In genomic region chr15:36911322-36911944, GRCh38 we compare ENCODE assay signal across 13 cellular contexts.
DNase-seq lines count a peak whose midpoint lies in the region; ATAC-seq and TF ChIP-seq lines count a peak whose summit lies in the region.
"Had no signal": no experiment of that assay in that cellular context is flagged by ENCODE, and none has a peak within 500 bp of the region (broad histone marks: within the 10 kb centered on the region; RNA-seq: fewer than 3 reads in every experiment).

No MANE protein-coding gene starts in this region.

- CTCF ChIA-PET in activated naive CD4-positive, alpha-beta T cell treated with anti-CD3 and anti-CD28 coated beads, Interleukin-2, amount 10 ng/mL, durations not matched to agents 7 days and 5 days (lab: Charles Lee): no interaction called here

- H3K4me3 ChIP-seq in cardiac fibroblast (replicated peaks in 1 of 2; ENCODE audit: low read depth in 2 of 2, low read length in 2 of 2): no peak overlapping the region
- H3K4me3 ChIP-seq in retinal pigment epithelial cell (ENCODE audit: low read length): no peak overlapping the region
- H3K4me3 ChIP-seq: A549, lung had no signal

- no peaks in the 10 kb centered on the region for H3K9me3 Mint-ChIP-seq in activated naive CD4-positive, alpha-beta T cell treated with anti-CD3 and anti-CD28 coated beads, Interleukin-2, amount 10 ng/mL, durations not matched to agents 7 days and 5 days
- H3K9me3 Mint-ChIP-seq: activated B cell treated with CpG ODN at 0.5 μM for 24 hours; activated T-cell treated with anti-CD3 and anti-CD28 coated beads, Interleukin-2, amount 50 U/mL, for 4 hours had no signal

- no peaks in the 10 kb centered on the region for H3K27me3 Mint-ChIP-seq in activated naive CD4-positive, alpha-beta T cell treated with anti-CD3 and anti-CD28 coated beads, Interleukin-2, amount 10 ng/mL, durations not matched to agents 7 days and 5 days

- no peaks in the 10 kb centered on the region for H3K4me1 Mint-ChIP-seq in activated naive CD4-positive, alpha-beta T cell treated with anti-CD3 and anti-CD28 coated beads, Interleukin-2, amount 10 ng/mL, durations not matched to agents 7 days and 5 days
- H3K4me1 Mint-ChIP-seq: activated B cell treated with CpG ODN at 0.5 μM for 24 hours had no signal

- no peak for ATAC-seq in GM21529 (IDR thresholded peaks at IDR 0.05; ENCODE audit: unreplicated experiment)
- ATAC-seq: A549; activated T-cell treated with anti-CD3 and anti-CD28 coated beads, Interleukin-2, amount 50 U/mL, for 4 hours had no signal

- no peak overlapping the region for H3K27ac Mint-ChIP-seq in activated naive CD4-positive, alpha-beta T cell treated with anti-CD3 and anti-CD28 coated beads, Interleukin-2, amount 10 ng/mL, durations not matched to agents 7 days and 5 days
- H3K27ac Mint-ChIP-seq: activated B cell treated with CpG ODN at 0.5 μM for 24 hours had no signal

- H3K36me3 Mint-ChIP-seq in activated naive CD4-positive, alpha-beta T cell treated with anti-CD3 and anti-CD28 coated beads, Interleukin-2, amount 10 ng/mL, durations not matched to agents 7 days and 5 days: no peaks in the 10 kb centered on the region

- DNase-seq in NCI-H748 (lab: John Stamatoyannopoulos, UW; ENCODE audit: unreplicated experiment): peak; percentile 4
- DNase-seq in NCI-H748 treated with DMSO at 0.1 percent for 48 hours (lab: John Stamatoyannopoulos, UW): no peak
- peak; percentile 99 for DNase-seq in NCI-H69 (lab: John Stamatoyannopoulos, UW)
- DNase-seq in cardiac fibroblast (ENCODE audit: low read depth in 2 of 2): peak; percentile 71 to 77
- DNase-seq in retinal pigment epithelial cell (ENCODE audit: low read depth): peak; percentile 83
- no peak for DNase-seq in stimulated activated naive CD4-positive, alpha-beta T cell (lab: John Stamatoyannopoulos, UW)
- DNase-seq in activated naive CD4-positive, alpha-beta T cell treated with anti-CD3 and anti-CD28 coated beads, Interleukin-2, amount 10 ng/mL, durations not matched to agents 7 days and 5 days: no peak
- DNase-seq: activated B cell treated with CpG ODN at 0.5 μM for 24 hours; activated T-cell treated with anti-CD3 and anti-CD28 coated beads, Interleukin-2, amount 50 U/mL, for 4 hours; MM.1S had no signal

- TF ChIP-seq CTCF in cardiac fibroblast (IDR thresholded peaks at IDR 0.05; ENCODE audit: low read depth, low read length) (no peak), retinal pigment epithelial cell (conservative IDR thresholded peaks at IDR 0.05; ENCODE audit: low read depth, low read length) (no peak)

- no peak overlapping the region for H3K4me3 Mint-ChIP-seq in activated naive CD4-positive, alpha-beta T cell treated with anti-CD3 and anti-CD28 coated beads, Interleukin-2, amount 10 ng/mL, durations not matched to agents 7 days and 5 days
- H3K4me3 Mint-ChIP-seq: activated B cell treated with CpG ODN at 0.5 μM for 24 hours; activated T-cell treated with anti-CD3 and anti-CD28 coated beads, Interleukin-2, amount 50 U/mL, for 4 hours had no signal

Comparison
In these comparisons a context has a peak if more than half of its experiments do, and no peak if none do; other contexts are left out.
1. DNase-seq: peak in NCI-H748 (single experiment), NCI-H69 (single experiment), cardiac fibroblast (2 of 2) and retinal pigment epithelial cell (single experiment); none in NCI-H748 treated with DMSO at 0.1 percent for 48 hours (single experiment), stimulated activated naive CD4-positive, alpha-beta T cell (0 of 6) and activated naive CD4-positive, alpha-beta T cell treated with anti-CD3 and anti-CD28 coated beads, Interleukin-2, amount 10 ng/mL, durations not matched to agents 7 days and 5 days (single experiment).